ENCODE assay signal across 15 cellular contexts in genomic region chr18:44804033-44804432, GRCh38.
A peak's percentile ranks its signal among the peaks of the same experiment; 100 is the strongest.
DNase-seq lines count a peak whose midpoint lies in the region; ATAC-seq and TF ChIP-seq lines count a peak whose summit lies in the region.
"Had no signal": no experiment of that assay in that cellular context is flagged by ENCODE, and none has a peak within 500 bp of the region (broad histone marks: within the 10 kb centered on the region; RNA-seq: fewer than 3 reads in every experiment).

No MANE protein-coding gene starts in this region.

- no peak for TF ChIP-seq POLR2A in gastroesophageal sphincter (IDR thresholded peaks at IDR 0.05)

- H3K36me3 ChIP-seq in KMS-11 (ENCODE audit: insufficient read depth) (no peaks in the 10 kb centered on the region), gastroesophageal sphincter (peaks cover 0 to 4% of the 10 kb centered on the region in 2 donors), WERI-Rb-1 (no peaks in the 10 kb centered on the region)
- H3K36me3 ChIP-seq: spleen had no signal

- no peak overlapping the region for H3K27ac ChIP-seq in KMS-11
- peak overlapping the region; percentile 86 to 98 (median 89) for H3K27ac ChIP-seq in gastroesophageal sphincter
- H3K27ac ChIP-seq in WERI-Rb-1, result no peak overlapping the region

- peaks cover 99% of the 10 kb centered on the region for H3K4me1 Mint-ChIP-seq in stimulated activated memory B cell treated with anti-CD40 and anti-IgM and Interleukin-4, amounts not matched to agents 10 μg/mL and 1 μg/mL and 100 μg/mL, for 72 hours

- no peak overlapping the region for H3K9ac ChIP-seq in KMS-11

- DNase-seq in amniotic epithelial cell (ENCODE audit: low read depth), result peak; percentile 2
- DNase-seq in WERI-Rb-1, result no peak
- DNase-seq in EL, result no peak
- DNase-seq: activated CD4-positive, alpha-beta memory T cell treated with anti-CD3 and anti-CD28 coated beads for 36 hours; amygdala; Karpas-422; NCI-H1930; NCI-H510A; spleen had no signal

- H3K36me3 Mint-ChIP-seq in stimulated activated memory B cell treated with anti-CD40 and anti-IgM and Interleukin-4, amounts not matched to agents 10 μg/mL and 1 μg/mL and 100 μg/mL, for 72 hours, result peaks cover 88% of the 10 kb centered on the region

- H3K27ac Mint-ChIP-seq in stimulated activated memory B cell treated with anti-CD40 and anti-IgM and Interleukin-4, amounts not matched to agents 10 μg/mL and 1 μg/mL and 100 μg/mL, for 72 hours, result peak overlapping the region; percentile 95
- H3K27ac Mint-ChIP-seq: activated CD4-positive, alpha-beta memory T cell treated with anti-CD3 and anti-CD28 coated beads for 36 hours had no signal

- 63 to 64% methylated on average over 2 of the region's 2 CpGs for WGBS in gastroesophageal sphincter (ENCODE audit: low coverage in 1 of 2), 2 donors

- H4K20me1 ChIP-seq in KMS-11 (ENCODE audit: insufficient read depth), result no peaks in the 10 kb centered on the region

- H3K9me3 Mint-ChIP-seq in stimulated activated memory B cell treated with anti-CD40 and anti-IgM and Interleukin-4, amounts not matched to agents 10 μg/mL and 1 μg/mL and 100 μg/mL, for 72 hours, result peaks cover 3% of the 10 kb centered on the region

- no peak for TF ChIP-seq EP300 in gastroesophageal sphincter (IDR thresholded peaks at IDR 0.05)

- peaks cover 5% of the 10 kb centered on the region; the same call in 1 of the 2 replicates for H3K79me2 ChIP-seq in KMS-11 (ENCODE audit: insufficient read depth, low read depth)

- H3K27me3 ChIP-seq in KMS-11 (ENCODE audit: insufficient read depth, low read depth) (no peaks in the 10 kb centered on the region), gastroesophageal sphincter (no peaks in the 10 kb centered on the region), WERI-Rb-1 (ENCODE audit: insufficient read depth, low read depth, severe bottlenecking) (no peaks in the 10 kb centered on the region)
- H3K27me3 ChIP-seq: spleen had no signal

- no peaks in the 10 kb centered on the region for H3K27me3 Mint-ChIP-seq in stimulated activated memory B cell treated with anti-CD40 and anti-IgM and Interleukin-4, amounts not matched to agents 10 μg/mL and 1 μg/mL and 100 μg/mL, for 72 hours

- peaks cover 75% of the 10 kb centered on the region for H3K4me1 ChIP-seq in KMS-11 (ENCODE audit: low read depth, poor library complexity, severe bottlenecking)
- H3K4me1 ChIP-seq in gastroesophageal sphincter, result peaks cover 26 to 87% (median 29%) of the 10 kb centered on the region in 3 donors

- H3K4me3 Mint-ChIP-seq in stimulated activated memory B cell treated with anti-CD40 and anti-IgM and Interleukin-4, amounts not matched to agents 10 μg/mL and 1 μg/mL and 100 μg/mL, for 72 hours, result peak overlapping the region; percentile 27
- H3K4me3 Mint-ChIP-seq: activated CD4-positive, alpha-beta memory T cell treated with anti-CD3 and anti-CD28 coated beads for 36 hours; mesothelial cell of epicardium had no signal

- peak overlapping the region; percentile 18; the same call in 1 of the 2 replicates for H3K4me2 ChIP-seq in KMS-11

- no peak overlapping the region for H2AFZ ChIP-seq in KMS-11 (ENCODE audit: low read depth)

- no peaks in the 10 kb centered on the region for H3K9me3 ChIP-seq in gastroesophageal sphincter
- no peaks in the 10 kb centered on the region for H3K9me3 ChIP-seq in WERI-Rb-1 (ENCODE audit: severe bottlenecking)

- H3K4me3 ChIP-seq in KMS-11 (IDR thresholded peaks at IDR 0.05; ENCODE audit: insufficient read depth, low read depth, low read length) (no peak overlapping the region), gastroesophageal sphincter (no peak overlapping the region), WERI-Rb-1 (ENCODE audit: low read depth, low read length) (no peak overlapping the region)
- H3K4me3 ChIP-seq: spleen had no signal

- ATAC-seq in gastroesophageal sphincter, result no peak
- no peak for ATAC-seq in stimulated activated memory B cell treated with anti-CD40 and anti-IgM and Interleukin-4, amounts not matched to agents 10 μg/mL and 1 μg/mL and 100 μg/mL, for 72 hours
- ATAC-seq in HG02588 (IDR thresholded peaks at IDR 0.05; ENCODE audit: unreplicated experiment), result no peak
- ATAC-seq in HG03378 (IDR thresholded peaks at IDR 0.05; ENCODE audit: unreplicated experiment), result no peak

- TF ChIP-seq CTCF in KMS-11 (conservative IDR thresholded peaks at IDR 0.05; ENCODE audit: low read depth, low read length), result no peak
- no peak for TF ChIP-seq CTCF in gastroesophageal sphincter (IDR thresholded peaks at IDR 0.05)
- no peak for TF ChIP-seq CTCF in WERI-Rb-1 (IDR thresholded peaks at IDR 0.05; ENCODE audit: low read depth, low read length)

Comparison
In these comparisons a context has a peak if more than half of its experiments do, and no peak if none do; other contexts are left out.
1. H3K27ac ChIP-seq: peak in gastroesophageal sphincter (4 of 4); none in KMS-11 (single experiment) and WERI-Rb-1 (single experiment).